ENCODE assay signal across 1 cellular context in genomic region chr1:54809496-54810074, GRCh38.
TF ChIP-seq lines count a peak whose summit lies in the region.

No MANE protein-coding gene starts in this region.

TF ChIP-seq in IMR-90, 13 proteins besides CTCF, POLR2A, EP300 and RAD21 (continued from another document):
- TF ChIP-seq ELK1 (IDR thresholded peaks at IDR 0.05; ENCODE audit: borderline replicate concordance, low read depth, low read length) (no peak), USF2 (IDR thresholded peaks at IDR 0.05; ENCODE audit: low read depth, low read length) (no peak), SMC3 (IDR thresholded peaks at IDR 0.05; ENCODE audit: low read depth, low read length) (no peak), RCOR1 (IDR thresholded peaks at IDR 0.05; ENCODE audit: insufficient replicate concordance, low read length) (no peak), MAZ (IDR thresholded peaks at IDR 0.05; ENCODE audit: borderline replicate concordance, low read depth, low read length) (no peak), FOS (IDR thresholded peaks at IDR 0.05; ENCODE audit: low read depth, low read length) (no peak), CEBPB (IDR thresholded peaks at IDR 0.05; ENCODE audit: low read depth, low read length) (no peak), BHLHE40 (IDR thresholded peaks at IDR 0.05; ENCODE audit: low read depth, low read length) (no peak), NFE2L2 (IDR thresholded peaks at IDR 0.05; ENCODE audit: low read depth, low read length) (no peak), CHD1 (IDR thresholded peaks at IDR 0.05; ENCODE audit: low read depth, low read length) (no peak)
